Comparison of ENCODE assay signal across 9 cellular contexts in genomic region chr5:73544429-73545402, GRCh38. TPM values are rescaled to one million over a fixed set of nuclear protein-coding genes. Genes with fewer than 3 reads are reported as not detected.
A peak's percentile ranks its signal among the peaks of the same experiment; 100 is the strongest.
DNase-seq lines count a peak whose midpoint lies in the region; ATAC-seq and TF ChIP-seq lines count a peak whose summit lies in the region.
"Had no signal": no experiment of that assay in that cellular context is flagged by ENCODE, and none has a peak within 500 bp of the region (broad histone marks: within the 10 kb centered on the region; RNA-seq: fewer than 3 reads in every experiment).

No MANE protein-coding gene starts in this region.

- intact Hi-C loops in activated CD4-positive, alpha-beta T cell treated with anti-CD3 and anti-CD28 coated beads, Interleukin-2, amount 10 ng/mL, durations not matched to agents 24 days and 14 days (cut with micrococcal nuclease): no loop called here
- intact Hi-C loops in upper lobe of right lung (cut with DNase I): no loop called here

- H3K4me3 Mint-ChIP-seq in activated CD4-positive, alpha-beta T cell treated with anti-CD3 and anti-CD28 coated beads, Interleukin-2, amount 10 ng/mL, durations not matched to agents 24 days and 14 days: no peak overlapping the region
- H3K4me3 Mint-ChIP-seq in glutamatergic neuron (ENCODE audit: unreplicated experiment): no peak overlapping the region
- no peak overlapping the region for H3K4me3 Mint-ChIP-seq in activated T-cell treated with anti-CD3 and anti-CD28 coated beads, Interleukin-2, amount 50 U/mL, for 4 hours
- H3K4me3 Mint-ChIP-seq in immature natural killer cell: no peak overlapping the region
- H3K4me3 Mint-ChIP-seq: brain had no signal

- H3K4me3 ChIP-seq in Peyer's patch: no peak overlapping the region
- no peak overlapping the region for H3K4me3 ChIP-seq in upper lobe of right lung

- H3K27ac ChIP-seq in Peyer's patch (peak overlapping the region in 2 of 4 donors; percentile 58 to 70), upper lobe of right lung (peak overlapping the region; percentile 42)

- TF ChIP-seq CTCF in Peyer's patch (IDR thresholded peaks at IDR 0.05) (no peak), glutamatergic neuron (IDR thresholded peaks at IDR 0.05; ENCODE audit: partially characterized antibody, unreplicated experiment) (no peak), upper lobe of right lung (IDR thresholded peaks at IDR 0.05) (no peak)

- TF ChIP-seq POLR2A in Peyer's patch (IDR thresholded peaks at IDR 0.05): no peak

- H3K27me3 ChIP-seq in Peyer's patch (no peaks in the 10 kb centered on the region), upper lobe of right lung (no peaks in the 10 kb centered on the region)

- H3K4me1 ChIP-seq in Peyer's patch: peaks cover 0 to 6% (median 0%) of the 10 kb centered on the region in 4 donors
- peaks cover 13% of the 10 kb centered on the region for H3K4me1 ChIP-seq in upper lobe of right lung

- peaks cover 11% of the 10 kb centered on the region for H3K4me1 Mint-ChIP-seq in activated CD4-positive, alpha-beta T cell treated with anti-CD3 and anti-CD28 coated beads, Interleukin-2, amount 10 ng/mL, durations not matched to agents 24 days and 14 days
- peaks cover 12% of the 10 kb centered on the region for H3K4me1 Mint-ChIP-seq in glutamatergic neuron (ENCODE audit: low read depth, unreplicated experiment)
- no peaks in the 10 kb centered on the region for H3K4me1 Mint-ChIP-seq in activated T-cell treated with anti-CD3 and anti-CD28 coated beads, Interleukin-2, amount 50 U/mL, for 4 hours (ENCODE audit: low read depth)
- H3K4me1 Mint-ChIP-seq in immature natural killer cell: no peaks in the 10 kb centered on the region
- H3K4me1 Mint-ChIP-seq: brain had no signal

- peak; percentile 45 for DNase-seq in activated CD4-positive, alpha-beta T cell treated with anti-CD3 and anti-CD28 coated beads, Interleukin-2, amount 10 ng/mL, durations not matched to agents 24 days and 14 days
- no peak for DNase-seq in activated CD4-positive, alpha-beta T cell treated with anti-CD3 and anti-CD28 coated beads, Interleukin-2, amount 50 U/mL, for 1 hour
- DNase-seq in Peyer's patch (peak in 2 of 3 donors; percentile 74 to 83), glutamatergic neuron (no peak), upper lobe of right lung (peak; percentile 67), immature natural killer cell (no peak), HUDEP-2 (lab: John Stamatoyannopoulos, UW; ENCODE audit: unreplicated experiment in 76 of 76) (no peak)
- DNase-seq in activated T-cell treated with anti-CD3 and anti-CD28 coated beads, Interleukin-2, amount 50 U/mL, for 4 hours: no peak

- no peak overlapping the region for H3K27ac Mint-ChIP-seq in activated CD4-positive, alpha-beta T cell treated with anti-CD3 and anti-CD28 coated beads, Interleukin-2, amount 10 ng/mL, durations not matched to agents 24 days and 14 days
- H3K27ac Mint-ChIP-seq in glutamatergic neuron (ENCODE audit: unreplicated experiment): peak overlapping the region; percentile 80
- no peak overlapping the region for H3K27ac Mint-ChIP-seq in immature natural killer cell

- no peaks in the 10 kb centered on the region for H3K36me3 Mint-ChIP-seq in activated CD4-positive, alpha-beta T cell treated with anti-CD3 and anti-CD28 coated beads, Interleukin-2, amount 10 ng/mL, durations not matched to agents 24 days and 14 days (ENCODE audit: low read depth)
- H3K36me3 Mint-ChIP-seq in glutamatergic neuron (ENCODE audit: unreplicated experiment) (no peaks in the 10 kb centered on the region), immature natural killer cell (no peaks in the 10 kb centered on the region)
- H3K36me3 Mint-ChIP-seq in activated T-cell treated with anti-CD3 and anti-CD28 coated beads, Interleukin-2, amount 50 U/mL, for 4 hours (ENCODE audit: insufficient read depth): no peaks in the 10 kb centered on the region
- H3K36me3 Mint-ChIP-seq: brain had no signal

- H3K9me3 Mint-ChIP-seq in activated CD4-positive, alpha-beta T cell treated with anti-CD3 and anti-CD28 coated beads, Interleukin-2, amount 10 ng/mL, durations not matched to agents 24 days and 14 days: no peaks in the 10 kb centered on the region
- H3K9me3 Mint-ChIP-seq in glutamatergic neuron (ENCODE audit: unreplicated experiment) (peaks cover 1% of the 10 kb centered on the region), immature natural killer cell (no peaks in the 10 kb centered on the region)
- H3K9me3 Mint-ChIP-seq in activated T-cell treated with anti-CD3 and anti-CD28 coated beads, Interleukin-2, amount 50 U/mL, for 4 hours: no peaks in the 10 kb centered on the region
- H3K9me3 Mint-ChIP-seq: brain had no signal

- H3K36me3 ChIP-seq in Peyer's patch: no peaks in the 10 kb centered on the region
- no peaks in the 10 kb centered on the region for H3K36me3 ChIP-seq in upper lobe of right lung

- peaks cover 13% of the 10 kb centered on the region for H3K27me3 Mint-ChIP-seq in activated CD4-positive, alpha-beta T cell treated with anti-CD3 and anti-CD28 coated beads, Interleukin-2, amount 10 ng/mL, durations not matched to agents 24 days and 14 days
- H3K27me3 Mint-ChIP-seq in glutamatergic neuron (ENCODE audit: unreplicated experiment) (peaks cover 2% of the 10 kb centered on the region), immature natural killer cell (ENCODE audit: low read depth in 3 of 3) (peaks cover 2 to 12% (median 8%) of the 10 kb centered on the region in 3 donors)
- H3K27me3 Mint-ChIP-seq in activated T-cell treated with anti-CD3 and anti-CD28 coated beads, Interleukin-2, amount 50 U/mL, for 4 hours (ENCODE audit: low read depth): peaks cover 18% of the 10 kb centered on the region

- peak; percentile 90 for ATAC-seq in upper lobe of right lung
- no peak for ATAC-seq in activated T-cell treated with anti-CD3 and anti-CD28 coated beads, Interleukin-2, amount 50 U/mL, for 4 hours

- H3K9me3 ChIP-seq in Peyer's patch (no peaks in the 10 kb centered on the region), upper lobe of right lung (no peaks in the 10 kb centered on the region)

RNA-seq across cellular contexts. Expression of gene ANKRA2, which starts 20.7 kb away (rescaled TPM):
- total RNA-seq in activated CD4-positive, alpha-beta T cell treated with anti-CD3 and anti-CD28 coated beads, Interleukin-2, amount 10 ng/mL, durations not matched to agents 24 days and 14 days: 18.5 and 19.7 TPM in 2 replicates
- total RNA-seq in Peyer's patch: 10 to 100 TPM; 25.7 to 57.8 (median 27.6) TPM
- 18.8 TPM for total RNA-seq in glutamatergic neuron (ENCODE audit: unreplicated experiment)
- total RNA-seq in upper lobe of right lung: 24.0 TPM
- total RNA-seq in activated T-cell treated with anti-CD3 and anti-CD28 coated beads, Interleukin-2, amount 50 U/mL, for 4 hours: 1 to 10 TPM; 5.5 to 9.8 (median 7.4) TPM
- 10 to 100 TPM; 15.6 to 23.0 (median 16.5) TPM for polyA plus RNA-seq in immature natural killer cell

RNA-seq across cellular contexts. Expression of gene UTP15, which starts 20.8 kb away (rescaled TPM):
- 59.3 and 61.5 TPM in 2 replicates for total RNA-seq in activated CD4-positive, alpha-beta T cell treated with anti-CD3 and anti-CD28 coated beads, Interleukin-2, amount 10 ng/mL, durations not matched to agents 24 days and 14 days
- total RNA-seq in Peyer's patch: 10 to 100 TPM; 10.3 to 21.7 (median 18.9) TPM
- 19.4 TPM for total RNA-seq in glutamatergic neuron (ENCODE audit: unreplicated experiment)
- total RNA-seq in upper lobe of right lung: 20.1 TPM
- 10 to 100 TPM; 72.9 to 78.1 (median 74.7) TPM for total RNA-seq in activated T-cell treated with anti-CD3 and anti-CD28 coated beads, Interleukin-2, amount 50 U/mL, for 4 hours
- polyA plus RNA-seq in immature natural killer cell: 1 to 10 TPM; 1.5 to 7.8 (median 4.1) TPM

RNA-seq across cellular contexts. Expression of gene BTF3, which starts 46.5 kb away (rescaled TPM):
- total RNA-seq in activated CD4-positive, alpha-beta T cell treated with anti-CD3 and anti-CD28 coated beads, Interleukin-2, amount 10 ng/mL, durations not matched to agents 24 days and 14 days: 960 and 998 TPM in 2 replicates
- total RNA-seq in Peyer's patch (100 to 1,000 TPM; 274 to 353 (median 301) TPM), glutamatergic neuron (ENCODE audit: unreplicated experiment) (347 TPM), upper lobe of right lung (394 TPM)
- 1,000 to 10,000 TPM in 2 of 3 donors, 100 to 1,000 TPM in 1; 967 to 1,090 (median 1,019) TPM for total RNA-seq in activated T-cell treated with anti-CD3 and anti-CD28 coated beads, Interleukin-2, amount 50 U/mL, for 4 hours
- polyA plus RNA-seq in immature natural killer cell: 100 to 1,000 TPM; 483 to 591 (median 494) TPM

Comparison
In these comparisons a context has a peak if more than half of its experiments do, and no peak if none do; other contexts are left out.
1. DNase-seq: peak in activated CD4-positive, alpha-beta T cell treated with anti-CD3 and anti-CD28 coated beads, Interleukin-2, amount 10 ng/mL, durations not matched to agents 24 days and 14 days (single experiment), Peyer's patch (2 of 3) and upper lobe of right lung (single experiment); none in activated CD4-positive, alpha-beta T cell treated with anti-CD3 and anti-CD28 coated beads, Interleukin-2, amount 50 U/mL, for 1 hour (single experiment), glutamatergic neuron (single experiment), activated T-cell treated with anti-CD3 and anti-CD28 coated beads, Interleukin-2, amount 50 U/mL, for 4 hours (single experiment), immature natural killer cell (0 of 3) and HUDEP-2 (0 of 76).